7 cellular contexts compared by ENCODE assay signal in the genomic region with DNA sequence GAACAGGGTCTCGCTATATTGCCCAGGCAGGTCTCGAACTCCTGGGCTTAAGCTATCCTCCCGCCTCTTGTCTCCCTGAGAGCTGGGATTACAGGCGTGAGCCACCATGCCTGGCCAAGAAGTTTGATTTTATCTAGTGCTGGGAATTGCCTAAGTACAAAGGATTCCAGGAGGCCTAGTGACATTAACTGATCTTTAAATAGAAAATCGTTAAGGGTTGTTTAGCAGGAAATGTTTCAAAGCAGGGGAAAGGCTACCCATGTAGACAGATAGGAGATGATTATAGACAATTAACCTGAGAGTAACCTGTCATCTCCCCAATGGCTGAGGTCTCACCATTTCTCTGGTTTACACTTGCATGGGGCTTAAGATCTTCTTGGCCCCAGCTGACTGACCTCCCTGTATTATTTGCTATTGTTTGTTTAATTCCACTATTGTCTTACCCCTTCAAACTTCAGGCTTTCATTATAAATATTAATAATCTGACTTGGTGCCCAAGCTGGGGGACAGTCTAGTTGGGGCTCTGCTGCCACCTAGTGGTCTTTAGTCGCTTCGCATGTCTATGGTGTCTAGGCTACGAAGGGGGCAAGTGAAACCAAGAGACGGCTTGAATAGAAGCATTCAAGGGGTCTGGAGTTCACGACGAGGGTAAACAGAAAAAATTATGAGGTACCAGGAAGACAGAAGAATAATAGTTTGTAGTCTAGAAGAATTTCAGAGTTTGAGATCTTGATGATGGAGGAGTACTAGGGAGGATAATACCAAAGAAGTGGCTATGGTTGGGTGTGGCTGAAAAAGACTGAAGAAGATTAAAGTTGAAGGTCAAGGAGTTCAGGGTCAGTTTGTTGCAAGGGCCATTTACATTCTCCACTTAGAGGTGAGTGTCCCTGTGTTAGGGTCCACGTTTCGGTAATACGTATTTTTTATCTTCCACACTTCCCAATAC. TPM values are rescaled to one million over a fixed set of nuclear protein-coding genes. Genes with fewer than 3 reads are reported as not detected.
DNase-seq lines count a peak whose midpoint lies in the region; ATAC-seq and TF ChIP-seq lines count a peak whose summit lies in the region.

No MANE protein-coding gene starts in this region.

- ATAC-seq in HG02763 (IDR thresholded peaks at IDR 0.05; ENCODE audit: unreplicated experiment) (peak; percentile 83), right lobe of liver (peak; percentile 86 to 91 (median 88))

- intact Hi-C loops in right lobe of liver (cut with DNase I) = loop anchor here (10.0 kb wide), 1 partner anchor 91 kb away; no protein-coding TSS in a partner anchor

- no peaks in the 10 kb centered on the region for H3K36me3 ChIP-seq in right lobe of liver

- H3K27ac ChIP-seq in coronary artery = peak overlapping the region in 1 of 2 donors; percentile 33
- peak overlapping the region in 1 of 3 donors; percentile 19 for H3K27ac ChIP-seq in right lobe of liver

- H3K4me3 ChIP-seq in coronary artery (peak overlapping the region; percentile 7), right lobe of liver (no peak overlapping the region)

- DNase-seq in GM13976 (ENCODE audit: low spot score) (peak; percentile 57), NCI-H2196 (lab: John Stamatoyannopoulos, UW; ENCODE audit: unreplicated experiment) (peak; percentile 62), coronary artery (ENCODE audit: low spot score) (no peak), right lobe of liver (peak; percentile 45 to 63 (median 59))
- DNase-seq in activated CD4-positive, alpha-beta T cell treated with anti-CD3 and anti-CD28 coated beads for 48 hours = peak; percentile 73
- peak; percentile 4 to 14 (median 12) for DNase-seq in stimulated activated CD4-positive, alpha-beta T cell treated with anti-CD3 and anti-CD28 coated beads, TNF-alpha, amount 100 ng/mL, for 4 hours (ENCODE audit: low read depth in 3 of 3)

- H3K4me1 ChIP-seq in right lobe of liver = peaks cover 0 to 10% (median 0%) of the 10 kb centered on the region in 4 donors

- in situ Hi-C loops in GM13976 (cut with MboI; ENCODE audit: low sequenced_read_pairs, unreplicated experiment) = no loop called here

- 22% methylated on average over 14 of the region's 14 CpGs for WGBS in right lobe of liver (ENCODE audit: insufficient coverage, low coverage, low lambda C conversion rate, missing lambda C conversion rate)

- no peaks in the 10 kb centered on the region for H3K9me3 ChIP-seq in right lobe of liver

- TF ChIP-seq CTCF in GM13976 (IDR thresholded peaks at IDR 0.05; ENCODE audit: borderline replicate concordance, control extremely low read depth, extremely low read depth, insufficient read depth, missing control alignments) = peak; percentile 84
- TF ChIP-seq CTCF in coronary artery (IDR thresholded peaks at IDR 0.05) = peak; percentile 88
- peak; percentile 78 to 96 (median 90) for TF ChIP-seq CTCF in right lobe of liver (IDR thresholded peaks at IDR 0.05)

- TF ChIP-seq POLR2A in right lobe of liver (IDR thresholded peaks at IDR 0.05) = no peak

- no peaks in the 10 kb centered on the region for H3K27me3 ChIP-seq in right lobe of liver

RNA-seq across cellular contexts. Expression of a gene that starts 40.4 kb away (rescaled TPM):
- total RNA-seq in right lobe of liver = 10 to 100 TPM in 1 of 6 experiments, 1 to 10 TPM in 5; 5.9 to 10.9 (median 7.3) TPM

RNA-seq across cellular contexts. Expression of a gene that starts 57.3 kb away (rescaled TPM):
- total RNA-seq in right lobe of liver = 10 to 100 TPM in 1 of 6 experiments, 1 to 10 TPM in 3, not detected in 2; 1.8 to 40.4 (median 2.4) TPM
